20 cellular contexts compared by ENCODE assay signal in genomic region chrX:2520539-2520938, GRCh38.
"Had no signal": no experiment of that assay in that cellular context is flagged by ENCODE, and none has a peak within 500 bp of the region (broad histone marks: within the 10 kb centered on the region; RNA-seq: fewer than 3 reads in every experiment).

No MANE protein-coding gene starts in this region.

- H3K4me3 ChIP-seq: dorsolateral prefrontal cortex, heart left ventricle, psoas muscle, spleen, testis, tibial nerve, upper lobe of right lung, vagina had no signal

- H3K27me3 ChIP-seq: spleen, testis, tibial nerve, upper lobe of right lung, vagina had no signal

- DNase-seq: dorsolateral prefrontal cortex; effector CD8-positive, alpha-beta T cell; hippocampal formation; kidney glomerular epithelial cell; mesendoderm; naive B cell; psoas muscle; retina; stimulated activated CD4-positive, alpha-beta T cell treated with anti-CD3 and anti-CD28 coated beads, Interleukin-15, amount 100 ng/mL, for 24 hours; stimulated activated CD4-positive, alpha-beta T cell treated with anti-CD3 and anti-CD28 coated beads, Interleukin-1b, Interleukin-23, amount 100 ng/mL, for 48 hours; stimulated activated CD4-positive, alpha-beta T cell treated with anti-CD3 and anti-CD28 coated beads, Interleukin-4, amount 100 ng/mL, for 24 hours; testis; upper lobe of right lung had no signal

- H3K27me3 Mint-ChIP-seq: naive B cell; stimulated activated memory B cell treated with anti-CD40 and anti-IgM and Interleukin-4, amounts not matched to agents 10 μg/mL and 1 μg/mL and 100 μg/mL, for 72 hours had no signal

- H3K9me3 ChIP-seq: heart left ventricle, psoas muscle, spleen, testis, tibial nerve, upper lobe of right lung, vagina had no signal

- H3K9me3 Mint-ChIP-seq: naive B cell; stimulated activated naive CD8-positive, alpha-beta T cell treated with anti-CD3 and anti-CD28 coated beads, Interleukin-15, Interleukin-2, amounts not matched to agents 100 ng/mL and 50 ng/mL, for 24 hours had no signal

- H3K36me3 ChIP-seq: heart left ventricle, spleen, tibial nerve, upper lobe of right lung, vagina had no signal

- H3K27ac Mint-ChIP-seq: naive B cell; nephron; stimulated activated memory B cell treated with anti-CD40 and anti-IgM and Interleukin-4, amounts not matched to agents 10 μg/mL and 1 μg/mL and 100 μg/mL, for 72 hours; stimulated activated naive CD8-positive, alpha-beta T cell treated with anti-CD3 and anti-CD28 coated beads, Interleukin-15, Interleukin-2, amounts not matched to agents 100 ng/mL and 50 ng/mL, for 24 hours had no signal

- ATAC-seq: psoas muscle had no signal

- H3K27ac ChIP-seq: dorsolateral prefrontal cortex, psoas muscle, testis, tibial nerve, upper lobe of right lung, vagina had no signal

- H3K4me3 Mint-ChIP-seq: nephron; stimulated activated naive CD8-positive, alpha-beta T cell treated with anti-CD3 and anti-CD28 coated beads, Interleukin-15, Interleukin-2, amounts not matched to agents 100 ng/mL and 50 ng/mL, for 24 hours had no signal
